8 cellular contexts compared by ENCODE assay signal in the genomic region with DNA sequence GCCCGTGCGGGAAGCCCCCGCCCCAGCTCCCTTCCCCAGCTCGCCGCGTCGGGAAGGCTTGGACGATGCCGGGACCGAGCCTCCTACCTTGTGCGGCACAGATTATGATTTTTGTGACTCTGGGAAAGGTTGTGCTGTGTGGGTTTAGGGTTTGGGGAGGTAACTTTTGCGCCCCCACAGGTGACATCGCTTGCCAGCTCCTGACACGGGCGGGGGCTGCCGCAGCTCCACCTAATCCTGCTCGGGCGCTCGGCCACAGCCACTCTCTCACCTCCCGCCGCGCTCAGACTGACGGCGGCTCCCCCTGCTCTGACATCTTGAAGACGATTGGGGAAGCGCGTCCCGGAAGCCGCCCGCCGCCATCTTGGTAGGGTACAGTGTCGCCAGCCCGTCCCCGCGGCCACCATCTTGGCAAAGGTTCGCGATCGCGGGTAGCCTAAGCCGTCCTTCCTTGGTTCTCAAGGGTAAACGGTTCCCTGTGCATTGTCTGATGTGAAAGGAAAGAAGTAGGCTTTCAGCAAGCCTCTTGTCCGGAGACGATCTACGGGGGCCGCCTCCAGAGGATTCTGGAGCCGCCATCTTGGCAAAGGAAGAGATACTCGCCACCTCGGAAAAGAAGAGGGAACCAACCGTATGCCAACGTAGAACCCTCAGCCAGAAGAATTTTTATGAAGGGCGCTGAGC. TPM values are rescaled to one million over a fixed set of nuclear protein-coding genes. Genes with fewer than 3 reads are reported as not detected.
DNase-seq lines count a peak whose midpoint lies in the region; ATAC-seq and TF ChIP-seq lines count a peak whose summit lies in the region.

No MANE protein-coding gene starts in this region.

- H3K4me2 ChIP-seq in osteoblast (ENCODE audit: insufficient read depth, low read length) = peak overlapping the region; percentile 85

- no peaks in the 10 kb centered on the region for H3K9me3 Mint-ChIP-seq in activated naive CD4-positive, alpha-beta T cell treated with anti-CD3 and anti-CD28 coated beads, Interleukin-2, amount 10 ng/mL, durations not matched to agents 7 days and 5 days

- H3K4me3 Mint-ChIP-seq in activated naive CD4-positive, alpha-beta T cell treated with anti-CD3 and anti-CD28 coated beads, Interleukin-2, amount 10 ng/mL, durations not matched to agents 7 days and 5 days = peak overlapping the region; percentile 75

- peak overlapping the region; percentile 80 for H3K4me3 ChIP-seq in osteoblast (ENCODE audit: insufficient read depth, low read length)
- peak overlapping the region; percentile 93 for H3K4me3 ChIP-seq in thoracic aorta

- TF ChIP-seq CTCF in osteoblast (IDR thresholded peaks at IDR 0.05; ENCODE audit: extremely low read depth, low read depth, low read length) (no peak), thoracic aorta (IDR thresholded peaks at IDR 0.05) (peak; percentile 11)

- no peaks in the 10 kb centered on the region for H3K27me3 Mint-ChIP-seq in activated naive CD4-positive, alpha-beta T cell treated with anti-CD3 and anti-CD28 coated beads, Interleukin-2, amount 10 ng/mL, durations not matched to agents 7 days and 5 days

- CTCF ChIA-PET in activated naive CD4-positive, alpha-beta T cell treated with anti-CD3 and anti-CD28 coated beads, Interleukin-2, amount 10 ng/mL, durations not matched to agents 7 days and 5 days (lab: Charles Lee) = interaction anchor here (0.7 to 3.0 kb wide), 10 partner anchors 26 to 563 kb away, joined by 3 to 19 read pairs (median 3); no protein-coding TSS in a partner anchor

- peak overlapping the region; percentile 99 for H2AFZ ChIP-seq in osteoblast (ENCODE audit: low read length)

- DNase-seq in DMS79 (lab: John Stamatoyannopoulos, UW) (peak; percentile 67), LoVo (ENCODE audit: low spot score) (peak; percentile 68), SK-MEL-5 (ENCODE audit: low read depth, low spot score) (peak; percentile 65), glomerular visceral epithelial cell (ENCODE audit: extremely low spot score) (peak; percentile 90), osteoblast (ENCODE audit: insufficient read length, low spot score, missing footprints) (peak; percentile 85), thoracic aorta (ENCODE audit: low spot score) (peak; percentile 58)
- peak; percentile 91 for DNase-seq in activated naive CD4-positive, alpha-beta T cell treated with anti-CD3 and anti-CD28 coated beads, Interleukin-2, amount 10 ng/mL, durations not matched to agents 7 days and 5 days

- peaks cover 27% of the 10 kb centered on the region for H3K36me3 Mint-ChIP-seq in activated naive CD4-positive, alpha-beta T cell treated with anti-CD3 and anti-CD28 coated beads, Interleukin-2, amount 10 ng/mL, durations not matched to agents 7 days and 5 days

- H3K27ac Mint-ChIP-seq in activated naive CD4-positive, alpha-beta T cell treated with anti-CD3 and anti-CD28 coated beads, Interleukin-2, amount 10 ng/mL, durations not matched to agents 7 days and 5 days = peak overlapping the region; percentile 98

- ATAC-seq in GM21825 (IDR thresholded peaks at IDR 0.05; ENCODE audit: unreplicated experiment) (peak; percentile 29), thoracic aorta (ENCODE audit: insufficient number of reproducible peaks, low FRiP score, low read depth) (peak; percentile 22)

- H3K4me1 ChIP-seq in osteoblast (ENCODE audit: insufficient read depth, low read length) (peaks cover 5% of the 10 kb centered on the region), thoracic aorta (ENCODE audit: control insufficient read depth in 1 of 2, low read depth in 2 of 2) (peaks cover 3 to 18% of the 10 kb centered on the region in 2 donors)

- peaks cover 10% of the 10 kb centered on the region for H4K20me1 ChIP-seq in osteoblast (ENCODE audit: insufficient read depth, low read length)

- no peaks in the 10 kb centered on the region for H3K36me3 ChIP-seq in osteoblast (ENCODE audit: insufficient read depth, low read length)
- no peaks in the 10 kb centered on the region for H3K36me3 ChIP-seq in thoracic aorta

- H3K79me2 ChIP-seq in osteoblast (ENCODE audit: insufficient read depth, low read length) = peaks cover 33% of the 10 kb centered on the region

- H3K4me1 Mint-ChIP-seq in activated naive CD4-positive, alpha-beta T cell treated with anti-CD3 and anti-CD28 coated beads, Interleukin-2, amount 10 ng/mL, durations not matched to agents 7 days and 5 days = peaks cover 45% of the 10 kb centered on the region

- in situ Hi-C loops in SK-MEL-5 (cut with HindIII; ENCODE audit: low pct_unique_long_range_greater_than_20kb, low sequenced_read_pairs) = no loop called here

- H3K27ac ChIP-seq in osteoblast (ENCODE audit: low read depth, low read length) = peak overlapping the region; percentile 96
- peak overlapping the region; percentile 95 to 97 for H3K27ac ChIP-seq in thoracic aorta

- H3K9me3 ChIP-seq in osteoblast (ENCODE audit: low read depth, low read length) = no peaks in the 10 kb centered on the region
- no peaks in the 10 kb centered on the region for H3K9me3 ChIP-seq in thoracic aorta

- no peaks in the 10 kb centered on the region for H3K27me3 ChIP-seq in osteoblast (ENCODE audit: insufficient read depth, low read length)
- H3K27me3 ChIP-seq in thoracic aorta (replicated peaks; ENCODE audit: insufficient read depth) = no peaks in the 10 kb centered on the region

RNA-seq across cellular contexts. Expression of a gene that starts 1.7 kb away (rescaled TPM):
- 11.5 and 16.0 TPM in 2 replicates for total RNA-seq in SK-MEL-5 (2014; rRNA removed; shearing (Covaris generic))
- polyA plus RNA-seq in SK-MEL-5 (2015; cell fraction: cytosol; rRNA removed) = 9.0 and 11.1 TPM in 2 replicates
- polyA plus RNA-seq in SK-MEL-5 (2015; cell fraction: nucleus; rRNA removed) = 6.6 and 6.7 TPM in 2 replicates
- total RNA-seq in osteoblast (113 and 119 TPM in 2 replicates), thoracic aorta (10 to 100 TPM; 56.5 to 58.1 TPM)

Comparison
In these comparisons a context has a peak if more than half of its experiments do, and no peak if none do; other contexts are left out.
1. Peak in every context shown above with its lines: DNase-seq, ATAC-seq, H3K4me3 ChIP-seq and H3K27ac ChIP-seq.